ENCODE assay signal across 15 cellular contexts in the genomic region with DNA sequence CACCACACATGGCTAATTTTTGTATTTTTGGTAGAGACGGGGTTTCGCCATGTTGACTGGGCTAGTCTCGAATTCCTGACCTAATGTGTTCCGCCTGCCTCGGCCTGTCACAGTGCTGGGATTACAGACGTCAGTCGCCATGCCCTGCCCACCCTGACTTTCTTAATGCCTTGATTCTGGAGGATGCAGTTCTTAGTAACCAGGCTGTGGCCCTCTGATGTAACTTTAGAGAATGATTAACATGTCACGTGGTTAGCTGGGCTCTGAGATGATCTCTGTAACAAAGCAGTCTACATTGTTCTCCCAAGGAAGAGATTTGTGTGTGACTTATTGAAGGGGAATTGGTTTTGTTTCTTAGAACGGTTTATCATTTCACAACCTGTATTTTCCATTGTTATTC. TPM values are rescaled to one million over a fixed set of nuclear protein-coding genes. Genes with fewer than 3 reads are reported as not detected.
DNase-seq lines count a peak whose midpoint lies in the region; ATAC-seq, FAIRE-seq and TF ChIP-seq lines count a peak whose summit lies in the region.
"Had no signal": no experiment of that assay in that cellular context is flagged by ENCODE, and none has a peak within 500 bp of the region (broad histone marks: within the 10 kb centered on the region; RNA-seq: fewer than 3 reads in every experiment).

No MANE protein-coding gene starts in this region.

- ATAC-seq in GM18861 (IDR thresholded peaks at IDR 0.05; ENCODE audit: unreplicated experiment), result peak; percentile 81
- peak; percentile 74 for ATAC-seq in HG03175 (IDR thresholded peaks at IDR 0.05; ENCODE audit: unreplicated experiment)
- no peak for ATAC-seq in heart left ventricle
- no peak for ATAC-seq in HG02588 (IDR thresholded peaks at IDR 0.05; ENCODE audit: unreplicated experiment)
- ATAC-seq: activated CD4-positive, alpha-beta T cell treated with anti-CD3 and anti-CD28 coated beads for 36 hours; activated naive CD4-positive, alpha-beta T cell treated with anti-CD3 and anti-CD28 coated beads, Interleukin-2, amount 50 U/mL, for 72 hours; stimulated activated naive B cell treated with anti-CD40 and anti-IgM and Interleukin-4, amounts not matched to agents 10 μg/mL and 1 μg/mL and 100 μg/mL, for 72 hours had no signal

- H3K27ac ChIP-seq in heart left ventricle, result no peak overlapping the region
- H3K27ac ChIP-seq: skin epidermis had no signal

- no peak for TF ChIP-seq POLR2A in heart left ventricle (IDR thresholded peaks at IDR 0.05)

- TF ChIP-seq CTCF in bronchial epithelial cell (IDR thresholded peaks at IDR 0.05; ENCODE audit: insufficient read depth, low read length, severe bottlenecking) (no peak), heart left ventricle (IDR thresholded peaks at IDR 0.05) (no peak)

- peak; percentile 38 for DNase-seq in bronchial epithelial cell (ENCODE audit: low read depth)
- peak; percentile 55 for DNase-seq in midbrain (lab: John Stamatoyannopoulos, UW)
- DNase-seq in mesenteric fat pad (ENCODE audit: low spot score), result no peak
- DNase-seq in heart left ventricle, result no peak
- DNase-seq in COR-L47 (lab: John Stamatoyannopoulos, UW), result no peak
- DNase-seq: activated CD4-positive, alpha-beta T cell treated with anti-CD3 and anti-CD28 coated beads for 36 hours; erythroblast; NCI-H1436 treated with DMSO at 0.1 percent for 48 hours; stimulated activated naive B cell treated with anti-CD40 and anti-IgM and Interleukin-4, amounts not matched to agents 10 μg/mL and 1 μg/mL and 100 μg/mL, for 72 hours had no signal

- intact Hi-C loops in heart left ventricle (cut with DNase I), result no loop called here

- H3K9me3 ChIP-seq in heart left ventricle, result no peaks in the 10 kb centered on the region

- no peaks in the 10 kb centered on the region for H3K36me3 ChIP-seq in bronchial epithelial cell (ENCODE audit: control insufficient read depth, insufficient read depth, low read length)
- no peaks in the 10 kb centered on the region for H3K36me3 ChIP-seq in heart left ventricle

- no peak overlapping the region for H3K4me3 ChIP-seq in bronchial epithelial cell (ENCODE audit: low read depth, low read length)
- no peak overlapping the region for H3K4me3 ChIP-seq in heart left ventricle
- H3K4me3 ChIP-seq: lung, skin epidermis had no signal

- 85 to 90% (median 89%) methylated on average over 9 of the region's 9 CpGs for WGBS in heart left ventricle, 4 donors

- FAIRE-seq in bronchial epithelial cell (lab: Jason Lieb, UNC), result no peak

- H3K27me3 ChIP-seq in bronchial epithelial cell (ENCODE audit: control insufficient read depth, insufficient read depth, low read length) (no peaks in the 10 kb centered on the region), heart left ventricle (no peaks in the 10 kb centered on the region)

- peaks cover 0 to 3% (median 0%) of the 10 kb centered on the region in 12 donors for H3K4me1 ChIP-seq in heart left ventricle

RNA-seq across cellular contexts. Expression of a gene that starts 30.6 kb away (rescaled TPM):
- total RNA-seq in bronchial epithelial cell, result 2.6 and 5.8 TPM in 2 replicates
- total RNA-seq in mesenteric fat pad, result 97.0 TPM
- total RNA-seq in heart left ventricle, result 100 to 1,000 TPM; 209 to 351 (median 274) TPM
- polyA plus RNA-seq in heart left ventricle, result 10 to 100 TPM; 30.7 to 58.1 TPM

Comparison
In these comparisons a context has a peak if more than half of its experiments do, and no peak if none do; other contexts are left out.
1. ATAC-seq: peak in GM18861 (single experiment) and HG03175 (single experiment); none in heart left ventricle (0 of 4) and HG02588 (single experiment).
2. DNase-seq: peak in bronchial epithelial cell (single experiment) and midbrain (single experiment); none in mesenteric fat pad (single experiment), heart left ventricle (0 of 5) and COR-L47 (single experiment).
3. RNA of a gene that starts 30.6 kb away (total RNA-seq): 209 to 351 TPM in heart left ventricle and 97.0 TPM in mesenteric fat pad (single experiment); 2.6 to 5.8 TPM in bronchial epithelial cell; every median in the first group is over 10 times any median in the second.